1 cellular context compared by ENCODE assay signal in genomic region chr3:10988003-10988402, GRCh38.
TF ChIP-seq lines count a peak whose summit lies in the region.

No MANE protein-coding gene starts in this region.

TF ChIP-seq in liver, 16 proteins besides CTCF, POLR2A, EP300 and RAD21 (continued from another document):
- peak; percentile 62 for TF ChIP-seq REST (IDR thresholded peaks at IDR 0.05)
- TF ChIP-seq HNF4G (IDR thresholded peaks at IDR 0.05), result peak; percentile 27
- peak; percentile 87 for TF ChIP-seq MAX (IDR thresholded peaks at IDR 0.05)
- peak; percentile 80 for TF ChIP-seq SP1 (IDR thresholded peaks at IDR 0.05)
